In genomic region chr16:4680673-4681470, GRCh38 we compare ENCODE assay signal across 14 cellular contexts. TPM values are rescaled to one million over a fixed set of nuclear protein-coding genes. Genes with fewer than 3 reads are reported as not detected.
DNase-seq lines count a peak whose midpoint lies in the region; ATAC-seq and TF ChIP-seq lines count a peak whose summit lies in the region.
"Had no signal": no experiment of that assay in that cellular context is flagged by ENCODE, and none has a peak within 500 bp of the region (broad histone marks: within the 10 kb centered on the region; RNA-seq: fewer than 3 reads in every experiment).

No MANE protein-coding gene starts in this region.

- peak overlapping the region; percentile 22 for H3K27ac Mint-ChIP-seq in nephron progenitor cell

- H3K9me3 ChIP-seq in A673 (ENCODE audit: low read depth, low read length, poor library complexity, severe bottlenecking) (no peaks in the 10 kb centered on the region), RWPE2 (ENCODE audit: severe bottlenecking) (no peaks in the 10 kb centered on the region), fibroblast of lung (ENCODE audit: control insufficient read depth, insufficient read depth, low read depth, low read length) (no peaks in the 10 kb centered on the region)
- H3K9me3 ChIP-seq: BLaER1 had no signal

- no peaks in the 10 kb centered on the region for H3K79me2 ChIP-seq in fibroblast of lung (ENCODE audit: control insufficient read depth, insufficient read depth, low read length)

- no peak overlapping the region for H2AFZ ChIP-seq in fibroblast of lung (ENCODE audit: low read length)

- intact Hi-C loops in A673 (cut with micrococcal nuclease; ENCODE audit: unreplicated experiment), result no loop called here

- BruUV-seq in A673 (replicated peaks; lab: Mats Ljungman, UMichigan), result no TSS peak

- CTCF ChIA-PET in A673 (lab: Charles Lee), result no interaction called here

- H3K27me3 ChIP-seq in A673 (replicated peaks; ENCODE audit: insufficient read depth, low read depth, low read length, poor library complexity), result no peaks in the 10 kb centered on the region
- H3K27me3 ChIP-seq in RWPE2 (ENCODE audit: insufficient read depth, poor library complexity, severe bottlenecking), result no peaks in the 10 kb centered on the region
- H3K27me3 ChIP-seq in fibroblast of lung (ENCODE audit: control insufficient read depth, insufficient read depth, low read length), result no peaks in the 10 kb centered on the region
- H3K27me3 ChIP-seq: BLaER1 had no signal

- H3K4me2 ChIP-seq in fibroblast of lung (ENCODE audit: extremely low read depth, insufficient read depth, low read length), result peak overlapping the region; percentile 51
- H3K4me2 ChIP-seq: BLaER1 had no signal

- H3K36me3 ChIP-seq in A673 (ENCODE audit: insufficient read depth, low read length, poor library complexity, severe bottlenecking) (no peaks in the 10 kb centered on the region), RWPE2 (ENCODE audit: low read depth) (peaks cover 39% of the 10 kb centered on the region), fibroblast of lung (ENCODE audit: control insufficient read depth, insufficient read depth, low read length) (peaks cover 25% of the 10 kb centered on the region)

- H3K4me1 Mint-ChIP-seq in nephron progenitor cell, result peaks cover 52% of the 10 kb centered on the region
- H3K4me1 Mint-ChIP-seq: brain had no signal

- DNase-seq in A673 (ENCODE audit: low spot score) (no peak), RWPE2 (ENCODE audit: low spot score) (no peak), fibroblast of lung (ENCODE audit: low read depth in 2 of 2) (no peak), nephron progenitor cell (no peak), NCI-H526 treated with DMSO at 0.1 percent for 48 hours (lab: John Stamatoyannopoulos, UW) (no peak)
- DNase-seq: activated CD4-positive, alpha-beta T cell treated with anti-CD3 and anti-CD28 coated beads for 4 hours; MM.1S; OCI-M1; stimulated activated CD8-positive, alpha-beta memory T cell treated with anti-CD3 and anti-CD28 coated beads, Interleukin-4, amount 100 ng/mL, for 48 hours had no signal

- H3K27ac ChIP-seq in A673 (ENCODE audit: low read depth, low read length, poor library complexity, severe bottlenecking), result peak overlapping the region; percentile 58
- peak overlapping the region; percentile 84 for H3K27ac ChIP-seq in RWPE2 (ENCODE audit: poor library complexity, severe bottlenecking)
- peak overlapping the region; percentile 71 for H3K27ac ChIP-seq in fibroblast of lung (ENCODE audit: insufficient read depth, low read length)
- H3K27ac ChIP-seq: BLaER1 had no signal

- no peaks in the 10 kb centered on the region for H3K27me3 Mint-ChIP-seq in nephron progenitor cell (ENCODE audit: low read depth, poor library complexity)
- H3K27me3 Mint-ChIP-seq: brain had no signal

- no peak overlapping the region for H3K4me3 Mint-ChIP-seq in nephron progenitor cell
- H3K4me3 Mint-ChIP-seq: brain had no signal

- no peaks in the 10 kb centered on the region for H3K9me3 Mint-ChIP-seq in nephron progenitor cell
- H3K9me3 Mint-ChIP-seq: brain had no signal

- no peaks in the 10 kb centered on the region for H4K20me1 ChIP-seq in fibroblast of lung (ENCODE audit: control insufficient read depth, extremely low read depth, insufficient read depth, low read length)

- H3K4me1 ChIP-seq in A673 (ENCODE audit: insufficient read depth, low read length, poor library complexity, severe bottlenecking), result peaks cover 7% of the 10 kb centered on the region
- peaks cover 28% of the 10 kb centered on the region for H3K4me1 ChIP-seq in RWPE2 (ENCODE audit: insufficient read depth, poor library complexity, severe bottlenecking)
- no peaks in the 10 kb centered on the region for H3K4me1 ChIP-seq in fibroblast of lung (ENCODE audit: control insufficient read depth, extremely low read depth, insufficient read depth, low read length)

- ATAC-seq in RWPE2 (ENCODE audit: low read depth) (no peak), HG03280 (IDR thresholded peaks at IDR 0.05; ENCODE audit: unreplicated experiment) (no peak), HG02798 (IDR thresholded peaks at IDR 0.05; ENCODE audit: poor library complexity, unreplicated experiment) (no peak), HG02885 (IDR thresholded peaks at IDR 0.05; ENCODE audit: poor library complexity, unreplicated experiment) (no peak)

- POLR2A ChIA-PET in A673 (lab: Charles Lee; ENCODE audit: low non-redundant PET), result no interaction called here

- no peak for TF ChIP-seq CTCF in A673 (conservative IDR thresholded peaks at IDR 0.05; ENCODE audit: low read depth, low read length)
- TF ChIP-seq CTCF in RWPE2 (IDR thresholded peaks at IDR 0.05; ENCODE audit: poor library complexity, severe bottlenecking), result no peak
- no peak for TF ChIP-seq CTCF in fibroblast of lung (conservative IDR thresholded peaks at IDR 0.05 in 1 of 2, IDR thresholded peaks at IDR 0.05 in 1 of 2; ENCODE audit: low read depth in 1 of 2, low read length in 2 of 2)
- TF ChIP-seq CTCF in nephron progenitor cell (IDR thresholded peaks at IDR 0.05), result no peak

- peak overlapping the region; percentile 23 for H3K9ac ChIP-seq in fibroblast of lung (ENCODE audit: insufficient read depth, low read length)
- H3K9ac ChIP-seq: BLaER1 had no signal

- H3K4me3 ChIP-seq in A673 (ENCODE audit: low read depth, low read length, poor library complexity, severe bottlenecking) (peak overlapping the region; percentile 40), RWPE2 (ENCODE audit: severe bottlenecking) (peak overlapping the region; percentile 33), fibroblast of lung (replicated peaks in 1 of 4; ENCODE audit: control extremely low read depth in 1 of 4, insufficient read depth in 1 of 4, low read depth in 3 of 4, low read length in 4 of 4) (peak overlapping the region in 3 of 4 experiments; percentile 23 to 54 (median 37))
- H3K4me3 ChIP-seq: BLaER1 had no signal

- H3K36me3 Mint-ChIP-seq in nephron progenitor cell (ENCODE audit: low read depth), result peaks cover 10% of the 10 kb centered on the region

RNA-seq across cellular contexts. Expression of gene NUDT16L1, which starts 12.5 kb away (rescaled TPM):
- total RNA-seq in A673 (2021) (29.7 and 33.8 TPM in 2 replicates), fibroblast of lung (17.2 and 21.5 TPM in 2 replicates)
- 14.0 and 19.7 TPM in 2 replicates for polyA plus RNA-seq in fibroblast of lung
- polyA plus RNA-seq in fibroblast of lung (2012), result 19.7 and 29.1 TPM in 2 replicates
- polyA minus RNA-seq in fibroblast of lung (ENCODE audit: low replicate concordance), result 13.1 and 20.3 TPM in 2 replicates

RNA-seq across cellular contexts. Expression of gene ANKS3, which starts 53.2 kb away (rescaled TPM):
- 26.9 and 30.3 TPM in 2 replicates for total RNA-seq in A673 (2021)
- 26.2 and 26.3 TPM in 2 replicates for total RNA-seq in fibroblast of lung
- 8.4 and 11.9 TPM in 2 replicates for polyA plus RNA-seq in fibroblast of lung
- polyA plus RNA-seq in fibroblast of lung (2012), result 10.6 and 11.0 TPM in 2 replicates
- polyA minus RNA-seq in fibroblast of lung (ENCODE audit: low replicate concordance), result 9.0 and 22.6 TPM in 2 replicates

RNA-seq across cellular contexts. Expression of gene DNAAF8, which starts 53.5 kb away (rescaled TPM):
- total RNA-seq in A673 (2021) (0.15 and 0.72 TPM in 2 replicates), fibroblast of lung (0.26 and 0.50 TPM in 2 replicates)
- 0.84 and 0.95 TPM in 2 replicates for polyA plus RNA-seq in fibroblast of lung
- polyA plus RNA-seq in fibroblast of lung (2012), result 0.54 and 0.82 TPM in 2 replicates
- 0.89 and 1.5 TPM in 2 replicates for polyA minus RNA-seq in fibroblast of lung (ENCODE audit: low replicate concordance)

RNA-seq across cellular contexts. Expression of gene MGRN1, which starts 56.2 kb away (rescaled TPM):
- total RNA-seq in A673 (2021), result 54.6 and 61.4 TPM in 2 replicates
- total RNA-seq in fibroblast of lung, result 15.9 and 26.1 TPM in 2 replicates
- polyA plus RNA-seq in fibroblast of lung, result 5.4 and 9.6 TPM in 2 replicates
- 36.1 and 49.0 TPM in 2 replicates for polyA plus RNA-seq in fibroblast of lung (2012)
- 75.9 and 78.4 TPM in 2 replicates for polyA minus RNA-seq in fibroblast of lung (ENCODE audit: low replicate concordance)
